In genomic region chr2:41326801-41327200, GRCh38 we compare ENCODE assay signal across 17 cellular contexts.
DNase-seq lines count a peak whose midpoint lies in the region; ATAC-seq and TF ChIP-seq lines count a peak whose summit lies in the region.
"Had no signal": no experiment of that assay in that cellular context is flagged by ENCODE, and none has a peak within 500 bp of the region (broad histone marks: within the 10 kb centered on the region; RNA-seq: fewer than 3 reads in every experiment).

No MANE protein-coding gene starts in this region.

- H3K23ac ChIP-seq in neuronal stem cell (ENCODE audit: low read depth, low read length, poor library complexity) = no peak overlapping the region

- intact Hi-C loops in body of pancreas (cut with DNase I) = no loop called here

- H3K9me3 Mint-ChIP-seq in endodermal cell = peaks cover 4% of the 10 kb centered on the region

- H3K27me3 ChIP-seq in endodermal cell (ENCODE audit: control insufficient read depth, insufficient read depth, low read length, poor library complexity, severe bottlenecking) (no peaks in the 10 kb centered on the region), neuronal stem cell (ENCODE audit: control insufficient read depth in 3 of 3, insufficient read depth in 3 of 3, low read depth in 1 of 3, low read length in 3 of 3) (no peaks in the 10 kb centered on the region), body of pancreas (no peaks in the 10 kb centered on the region)

- H3K4me2 ChIP-seq in neuronal stem cell (ENCODE audit: insufficient read depth, low read length, poor library complexity, severe bottlenecking) = no peak overlapping the region
- H3K4me2 ChIP-seq: A549, PC-9 had no signal

- no peak overlapping the region for H3K14ac ChIP-seq in neuronal stem cell (ENCODE audit: low read length)

- H4K8ac ChIP-seq in neuronal stem cell (ENCODE audit: low read depth, low read length) = no peak overlapping the region

- H3K36me3 ChIP-seq in endodermal cell (ENCODE audit: control insufficient read depth, insufficient read depth, low read length) = no peaks in the 10 kb centered on the region
- H3K36me3 ChIP-seq in neuronal stem cell (replicated peaks in 1 of 2; ENCODE audit: control insufficient read depth in 2 of 2, insufficient read depth in 2 of 2, low read length in 2 of 2) = no peaks in the 10 kb centered on the region
- H3K36me3 ChIP-seq in body of pancreas (replicated peaks in 1 of 2; ENCODE audit: insufficient read depth in 1 of 2, low read depth in 2 of 2) = no peaks in the 10 kb centered on the region

- no peak overlapping the region for H3K27ac Mint-ChIP-seq in endodermal cell

- no peak overlapping the region for H3K18ac ChIP-seq in neuronal stem cell (ENCODE audit: low read length)

- no peak overlapping the region for H2AFZ ChIP-seq in neuronal stem cell (ENCODE audit: low read length)
- H2AFZ ChIP-seq: PC-9 had no signal

- H3K27ac ChIP-seq in endodermal cell (ENCODE audit: low read depth, low read length) = no peak overlapping the region
- no peak overlapping the region for H3K27ac ChIP-seq in neuronal stem cell (replicated peaks; ENCODE audit: low read length)
- H3K27ac ChIP-seq in body of pancreas = no peak overlapping the region
- H3K27ac ChIP-seq: A549, PC-9, SK-N-MC had no signal

- no peak for TF ChIP-seq POLR2A in body of pancreas (IDR thresholded peaks at IDR 0.05)

- no peak overlapping the region for H2BK120ac ChIP-seq in neuronal stem cell (ENCODE audit: low read depth, low read length)

- no peaks in the 10 kb centered on the region for H3K9me3 ChIP-seq in endodermal cell (ENCODE audit: control insufficient read depth, low read length)
- no peaks in the 10 kb centered on the region for H3K9me3 ChIP-seq in neuronal stem cell (replicated peaks in 1 of 2; ENCODE audit: control insufficient read depth in 2 of 2, insufficient read depth in 1 of 2, low read depth in 1 of 2, low read length in 2 of 2)
- H3K9me3 ChIP-seq in body of pancreas = no peaks in the 10 kb centered on the region
- H3K9me3 ChIP-seq: A549, Caco-2 had no signal

- DNase-seq in DMS 273 treated with DMSO at 0.1 percent for 48 hours (lab: John Stamatoyannopoulos, UW) (peak; percentile 11), NCI-H226 (peak; percentile 51), endodermal cell (peak; percentile 56), neuronal stem cell (ENCODE audit: low spot score) (peak; percentile 32), body of pancreas (no peak)
- DNase-seq: Caco-2, DMS79 treated with DMSO at 0.1 percent for 48 hours, IMR-90, Kasumi-1, NCI-H1417, NCI-H1930, NCI-H526 treated with DMSO at 0.1 percent for 48 hours, PC-9 had no signal

- H3K79me1 ChIP-seq in neuronal stem cell (ENCODE audit: low read depth, low read length) = no peaks in the 10 kb centered on the region

- H4K91ac ChIP-seq in neuronal stem cell (ENCODE audit: low read depth, low read length, poor library complexity) = no peak overlapping the region

- H2BK12ac ChIP-seq in neuronal stem cell (ENCODE audit: low read length) = no peak overlapping the region

- TF ChIP-seq CTCF in endodermal cell (conservative IDR thresholded peaks at IDR 0.05) (no peak), body of pancreas (IDR thresholded peaks at IDR 0.05) (no peak)

- H3K9ac ChIP-seq in endodermal cell (ENCODE audit: extremely low read depth, low read length, poor library complexity, severe bottlenecking) = no peak overlapping the region
- no peak overlapping the region for H3K9ac ChIP-seq in neuronal stem cell (ENCODE audit: low read depth, low read length, poor library complexity)

- H3K4me1 ChIP-seq in endodermal cell (ENCODE audit: control insufficient read depth, insufficient read depth, low read length) = no peaks in the 10 kb centered on the region
- H3K4me1 ChIP-seq in neuronal stem cell (ENCODE audit: control insufficient read depth in 2 of 2, insufficient read depth in 1 of 2, low read depth in 1 of 2, low read length in 2 of 2) = no peaks in the 10 kb centered on the region
- no peaks in the 10 kb centered on the region for H3K4me1 ChIP-seq in body of pancreas
- H3K4me1 ChIP-seq: A549, Caco-2 had no signal

- no peak for ATAC-seq in HG02840 (IDR thresholded peaks at IDR 0.05; ENCODE audit: low FRiP score, unreplicated experiment)
- no peak for ATAC-seq in body of pancreas
- no peak for ATAC-seq in HG02973 (IDR thresholded peaks at IDR 0.05; ENCODE audit: unreplicated experiment)
- ATAC-seq: A549 had no signal

- no peaks in the 10 kb centered on the region for H3K4me1 Mint-ChIP-seq in endodermal cell

- H3K27me3 Mint-ChIP-seq in endodermal cell (ENCODE audit: insufficient read depth) = no peaks in the 10 kb centered on the region

- H3K4me3 ChIP-seq in endodermal cell (ENCODE audit: low read length) = no peak overlapping the region
- no peak overlapping the region for H3K4me3 ChIP-seq in neuronal stem cell (ENCODE audit: low read length in 2 of 2)
- H3K4me3 ChIP-seq in body of pancreas = no peak overlapping the region
- H3K4me3 ChIP-seq: A549, PC-9, SK-N-MC had no signal

- H2BK5ac ChIP-seq in neuronal stem cell (ENCODE audit: low read length) = no peak overlapping the region

- H3K36me3 Mint-ChIP-seq in endodermal cell (ENCODE audit: low read depth) = no peaks in the 10 kb centered on the region

- no peak overlapping the region for H3K4me3 Mint-ChIP-seq in endodermal cell

- H3K4ac ChIP-seq in neuronal stem cell (ENCODE audit: low read length) = no peak overlapping the region

- no peak overlapping the region for H2AK5ac ChIP-seq in neuronal stem cell (ENCODE audit: low read depth, low read length)

- 79 to 82% methylated on average over 2 of the region's 2 CpGs for WGBS in endodermal cell (ENCODE audit: insufficient coverage in 1 of 2, insufficient read length in 1 of 2), 2 experiments
- WGBS in neuronal stem cell (ENCODE audit: extremely low coverage in 2 of 2, insufficient read length in 2 of 2, insufficient replicate concordance in 1 of 2), 2 donors = no CpG with 5 or more reads among the region's 2 CpGs
- 30 to 47% methylated on average over 2 of the region's 2 CpGs for WGBS in body of pancreas, 2 donors

- no peak overlapping the region for H2BK15ac ChIP-seq in neuronal stem cell (ENCODE audit: low read length)

Comparison
In these comparisons a context has a peak if more than half of its experiments do, and no peak if none do; other contexts are left out.
1. DNase-seq: peak in DMS 273 treated with DMSO at 0.1 percent for 48 hours (single experiment), NCI-H226 (single experiment), endodermal cell (single experiment) and neuronal stem cell (single experiment); none in body of pancreas (0 of 4).